1 cellular context compared by ENCODE assay signal in the genomic region with DNA sequence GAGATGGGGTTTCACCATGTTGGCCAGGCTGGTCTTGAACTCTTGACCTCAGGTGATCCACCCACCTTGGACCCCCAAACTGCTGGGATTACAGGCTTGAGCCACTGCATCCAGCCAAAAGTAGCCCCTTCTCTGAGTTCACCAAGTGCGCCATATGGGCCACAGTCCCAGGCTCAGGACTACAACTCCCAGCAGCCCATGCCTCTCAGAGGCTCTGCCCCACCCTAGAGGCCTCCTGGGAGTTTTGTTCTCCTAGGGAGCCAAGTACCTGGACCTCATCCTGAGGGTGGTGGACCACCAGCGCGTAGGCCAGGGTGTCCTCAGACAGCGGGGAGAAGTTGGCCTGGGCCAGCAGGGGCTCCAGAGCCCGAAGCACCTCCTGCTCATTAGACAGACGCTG.
TF ChIP-seq lines count a peak whose summit lies in the region.

No MANE protein-coding gene starts in this region.

TF ChIP-seq in WTC11, 78 proteins besides CTCF, POLR2A, EP300 and RAD21:
- TF ChIP-seq RELA (CRISPR knock-in tag; IDR thresholded peaks at IDR 0.05; ENCODE audit: borderline replicate concordance) (no peak), GTF2I (CRISPR knock-in tag; conservative IDR thresholded peaks at IDR 0.05) (no peak), ZNF263 (CRISPR knock-in tag; IDR thresholded peaks at IDR 0.05; ENCODE audit: low read depth) (no peak), MYBL2 (CRISPR knock-in tag; IDR thresholded peaks at IDR 0.05) (no peak), CREB1 (CRISPR knock-in tag; IDR thresholded peaks at IDR 0.05) (no peak), USF1 (CRISPR knock-in tag; IDR thresholded peaks at IDR 0.05) (no peak), GRHL2 (CRISPR knock-in tag; IDR thresholded peaks at IDR 0.05; ENCODE audit: insufficient replicate concordance, severe bottlenecking) (no peak), SOX15 (CRISPR knock-in tag; IDR thresholded peaks at IDR 0.05) (no peak)
- TF ChIP-seq, protein P1, sequence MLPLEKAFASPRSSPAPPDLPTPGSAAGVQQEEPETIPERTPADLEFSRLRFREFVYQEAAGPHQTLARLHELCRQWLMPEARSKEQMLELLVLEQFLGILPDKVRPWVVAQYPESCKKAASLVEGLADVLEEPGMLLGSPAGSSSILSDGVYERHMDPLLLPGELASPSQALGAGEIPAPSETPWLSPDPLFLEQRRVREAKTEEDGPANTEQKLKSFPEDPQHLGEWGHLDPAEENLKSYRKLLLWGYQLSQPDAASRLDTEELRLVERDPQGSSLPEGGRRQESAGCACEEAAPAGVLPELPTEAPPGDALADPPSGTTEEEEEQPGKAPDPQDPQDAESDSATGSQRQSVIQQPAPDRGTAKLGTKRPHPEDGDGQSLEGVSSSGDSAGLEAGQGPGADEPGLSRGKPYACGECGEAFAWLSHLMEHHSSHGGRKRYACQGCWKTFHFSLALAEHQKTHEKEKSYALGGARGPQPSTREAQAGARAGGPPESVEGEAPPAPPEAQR (CRISPR knock-in tag; IDR thresholded peaks at IDR 0.05): no peak
